Comparison of ENCODE assay signal across 2 cellular contexts in genomic region chr5:29960323-29960722, GRCh38.
TF ChIP-seq lines count a peak whose summit lies in the region.

No MANE protein-coding gene starts in this region.

TF ChIP-seq in H1, 55 proteins besides CTCF, POLR2A, EP300 and RAD21 (continued from another document):
- TF ChIP-seq E2F6 (IDR thresholded peaks at IDR 0.05), result no peak
- TF ChIP-seq TBP (IDR thresholded peaks at IDR 0.05; ENCODE audit: low read depth, low read length), result no peak
- TF ChIP-seq CHD2 (IDR thresholded peaks at IDR 0.05; ENCODE audit: low read length), result no peak
- TF ChIP-seq BRCA1 (IDR thresholded peaks at IDR 0.05; ENCODE audit: low read depth, low read length), result no peak
- no peak for TF ChIP-seq SAP30 (IDR thresholded peaks at IDR 0.05; ENCODE audit: insufficient read depth, insufficient replicate concordance, low read length)
- no peak for TF ChIP-seq POU5F1 (IDR thresholded peaks at IDR 0.05; ENCODE audit: low read depth, low read length)
- TF ChIP-seq FOSL1 (IDR thresholded peaks at IDR 0.05; ENCODE audit: insufficient read depth, low read depth, low read length), result no peak
- TF ChIP-seq CEBPB (IDR thresholded peaks at IDR 0.05; ENCODE audit: low read depth, low read length), result no peak
- no peak for TF ChIP-seq SP2 (IDR thresholded peaks at IDR 0.05; ENCODE audit: low read length)
- no peak for TF ChIP-seq NANOG (IDR thresholded peaks at IDR 0.05; ENCODE audit: insufficient read depth, low read depth, low read length, poor library complexity, severe bottlenecking)

TF ChIP-seq in HepG2, 621 proteins besides CTCF, POLR2A, EP300 and RAD21 (continued from another document):
- TF ChIP-seq JUND (CRISPR knock-in tag; IDR thresholded peaks at IDR 0.05) (no peak), ZNF382 (CRISPR knock-in tag; IDR thresholded peaks at IDR 0.05; ENCODE audit: borderline replicate concordance) (no peak), ZKSCAN8 (CRISPR knock-in tag; IDR thresholded peaks at IDR 0.05; ENCODE audit: borderline replicate concordance) (no peak), HOXA3 (CRISPR knock-in tag; IDR thresholded peaks at IDR 0.05) (no peak), ZNF383 (CRISPR knock-in tag; IDR thresholded peaks at IDR 0.05; ENCODE audit: borderline replicate concordance) (no peak), ZNF777 (CRISPR knock-in tag; IDR thresholded peaks at IDR 0.05) (no peak)
TF ChIP-seq in HepG2: peak in this region for 0.
